14 cellular contexts compared by ENCODE assay signal in genomic region chr6:122758927-122759334, GRCh38.
A peak's percentile ranks its signal among the peaks of the same experiment; 100 is the strongest.
DNase-seq lines count a peak whose midpoint lies in the region; ATAC-seq and TF ChIP-seq lines count a peak whose summit lies in the region.
"Had no signal": no experiment of that assay in that cellular context is flagged by ENCODE, and none has a peak within 500 bp of the region (broad histone marks: within the 10 kb centered on the region; RNA-seq: fewer than 3 reads in every experiment).

No MANE protein-coding gene starts in this region.

- no peak overlapping the region for H3K4me3 Mint-ChIP-seq in memory B cell

- no peak for DNase-seq in activated CD4-positive, CD25-positive, alpha-beta regulatory T cell treated with anti-CD3 and anti-CD28 coated beads, Interleukin-2, amount 50 U/mL, for 72 hours
- DNase-seq in memory B cell (ENCODE audit: low spot score in 2 of 2) (no peak), foreskin fibroblast (no peak), hepatic stellate cell (ENCODE audit: low spot score) (no peak)
- DNase-seq in activated effector memory CD4-positive, alpha-beta T cell treated with anti-CD3 and anti-CD28 coated beads, Interleukin-2, amount 50 U/mL, for 16 hours: no peak
- DNase-seq: 8988T; activated CD4-positive, alpha-beta T cell treated with anti-CD3 and anti-CD28 coated beads, Interleukin-2, amount 50 U/mL, for 1 hour; esophagus squamous epithelium; left colon; NCI-H1436; right cardiac atrium had no signal

- peaks cover 1% of the 10 kb centered on the region for H3K9me3 Mint-ChIP-seq in memory B cell

- no peaks in the 10 kb centered on the region for H3K36me3 Mint-ChIP-seq in memory B cell

- H3K27me3 Mint-ChIP-seq in memory B cell: no peaks in the 10 kb centered on the region

- H3K27ac Mint-ChIP-seq in memory B cell: no peak overlapping the region

- ATAC-seq in activated CD4-positive, CD25-positive, alpha-beta regulatory T cell treated with anti-CD3 and anti-CD28 coated beads, Interleukin-2, amount 50 U/mL, for 24 hours: peak; percentile 56 to 68
- peak; percentile 98 for ATAC-seq in GM21786 (IDR thresholded peaks at IDR 0.05; ENCODE audit: unreplicated experiment)
- peak; percentile 99 for ATAC-seq in HG03354 (IDR thresholded peaks at IDR 0.05; ENCODE audit: poor library complexity, severe bottlenecking, unreplicated experiment)
- ATAC-seq in memory B cell (ENCODE audit: low read depth): peak; percentile 95
- ATAC-seq: left colon, right cardiac atrium had no signal

- no peak overlapping the region for H3K4me3 ChIP-seq in foreskin fibroblast (ENCODE audit: low read depth in 1 of 2, low read length in 2 of 2)
- H3K4me3 ChIP-seq: esophagus squamous epithelium had no signal

- TF ChIP-seq CTCF in foreskin fibroblast (IDR thresholded peaks at IDR 0.05; ENCODE audit: low read depth, low read length): no peak

- peaks cover 7% of the 10 kb centered on the region for H3K4me1 Mint-ChIP-seq in memory B cell
